ENCODE assay signal across 1 cellular context in the genomic region with DNA sequence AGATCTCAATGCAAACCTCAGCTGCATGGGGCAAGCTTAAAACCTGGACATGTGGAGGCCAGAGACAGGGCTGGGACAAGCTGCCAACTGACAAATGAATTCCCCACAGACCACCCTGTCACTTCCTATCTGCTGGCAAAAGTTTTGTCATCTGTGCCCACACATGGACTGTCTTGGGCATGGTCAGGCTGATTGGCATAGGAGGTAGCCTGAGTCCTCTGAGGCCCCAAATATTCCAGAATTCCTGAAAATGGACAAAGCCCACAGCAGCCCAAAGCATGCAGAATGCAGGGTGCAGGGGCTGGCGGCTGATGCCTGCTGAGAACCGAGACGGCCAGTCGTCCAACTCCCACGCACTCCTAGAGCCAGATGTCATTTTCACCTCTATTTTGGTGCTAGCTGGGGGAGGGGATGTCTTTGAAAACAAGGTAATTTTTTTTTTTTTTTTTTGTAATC.
TF ChIP-seq lines count a peak whose summit lies in the region.

No MANE protein-coding gene starts in this region.

TF ChIP-seq in IMR-90, 13 proteins besides CTCF, POLR2A, EP300 and RAD21 (continued from another document):
- TF ChIP-seq SMC3 (IDR thresholded peaks at IDR 0.05; ENCODE audit: low read depth, low read length), result no peak
- TF ChIP-seq FOS (IDR thresholded peaks at IDR 0.05; ENCODE audit: low read depth, low read length), result no peak
- no peak for TF ChIP-seq MXI1 (IDR thresholded peaks at IDR 0.05; ENCODE audit: borderline replicate concordance, low read depth, low read length)
- TF ChIP-seq CEBPB (IDR thresholded peaks at IDR 0.05; ENCODE audit: low read depth, low read length), result no peak
- TF ChIP-seq, protein P1, sequence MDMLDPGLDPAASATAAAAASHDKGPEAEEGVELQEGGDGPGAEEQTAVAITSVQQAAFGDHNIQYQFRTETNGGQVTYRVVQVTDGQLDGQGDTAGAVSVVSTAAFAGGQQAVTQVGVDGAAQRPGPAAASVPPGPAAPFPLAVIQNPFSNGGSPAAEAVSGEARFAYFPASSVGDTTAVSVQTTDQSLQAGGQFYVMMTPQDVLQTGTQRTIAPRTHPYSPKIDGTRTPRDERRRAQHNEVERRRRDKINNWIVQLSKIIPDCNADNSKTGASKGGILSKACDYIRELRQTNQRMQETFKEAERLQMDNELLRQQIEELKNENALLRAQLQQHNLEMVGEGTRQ (IDR thresholded peaks at IDR 0.05; ENCODE audit: low read depth, low read length), result no peak
- TF ChIP-seq, protein P2, sequence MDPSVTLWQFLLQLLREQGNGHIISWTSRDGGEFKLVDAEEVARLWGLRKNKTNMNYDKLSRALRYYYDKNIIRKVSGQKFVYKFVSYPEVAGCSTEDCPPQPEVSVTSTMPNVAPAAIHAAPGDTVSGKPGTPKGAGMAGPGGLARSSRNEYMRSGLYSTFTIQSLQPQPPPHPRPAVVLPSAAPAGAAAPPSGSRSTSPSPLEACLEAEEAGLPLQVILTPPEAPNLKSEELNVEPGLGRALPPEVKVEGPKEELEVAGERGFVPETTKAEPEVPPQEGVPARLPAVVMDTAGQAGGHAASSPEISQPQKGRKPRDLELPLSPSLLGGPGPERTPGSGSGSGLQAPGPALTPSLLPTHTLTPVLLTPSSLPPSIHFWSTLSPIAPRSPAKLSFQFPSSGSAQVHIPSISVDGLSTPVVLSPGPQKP (IDR thresholded peaks at IDR 0.05; ENCODE audit: borderline replicate concordance, low read depth, low read length), result no peak
TF ChIP-seq in IMR-90: peak in this region for 0.
